Comparison of ENCODE assay signal across 16 cellular contexts in the genomic region with DNA sequence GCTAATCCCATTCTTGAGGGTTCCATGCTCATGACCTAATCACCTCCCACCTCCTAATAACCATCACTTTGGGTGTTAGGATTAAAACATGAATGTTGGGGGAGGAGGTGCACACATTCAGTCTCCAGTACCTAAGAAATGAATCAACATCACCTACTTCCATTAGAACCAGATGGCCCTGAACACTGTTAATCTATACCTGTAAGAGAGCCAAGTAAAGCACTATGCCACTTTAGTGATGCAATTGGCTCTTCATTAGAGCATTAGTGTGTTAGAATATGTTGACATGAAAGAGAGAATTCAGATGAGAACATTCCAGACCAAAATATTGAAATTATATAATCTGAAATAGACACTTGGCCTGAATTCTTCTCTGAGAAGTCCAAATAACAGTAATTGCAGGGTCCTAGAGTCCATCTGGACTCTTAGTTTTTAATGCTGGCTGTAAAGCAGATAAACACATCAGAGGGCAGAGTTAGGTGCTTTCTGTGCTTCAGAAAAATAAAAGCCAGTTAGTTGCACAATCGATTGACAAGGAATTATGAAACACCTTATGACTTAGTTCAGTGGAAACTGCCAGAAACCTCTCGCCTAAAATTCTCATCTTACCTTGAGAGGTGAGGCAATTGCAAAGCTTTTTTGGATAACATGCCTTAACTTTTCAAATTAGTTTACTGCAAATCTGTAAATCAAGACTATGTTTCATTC.
DNase-seq lines count a peak whose midpoint lies in the region; ATAC-seq, FAIRE-seq and TF ChIP-seq lines count a peak whose summit lies in the region.
"Had no signal": no experiment of that assay in that cellular context is flagged by ENCODE, and none has a peak within 500 bp of the region (broad histone marks: within the 10 kb centered on the region; RNA-seq: fewer than 3 reads in every experiment).

No MANE protein-coding gene starts in this region.

- H3K79me2 ChIP-seq in mammary epithelial cell (ENCODE audit: insufficient read depth, low read length) (no peaks in the 10 kb centered on the region), HepG2 (ENCODE audit: insufficient read depth, low read length) (no peaks in the 10 kb centered on the region)

- H3K36me3 ChIP-seq in mammary epithelial cell (ENCODE audit: insufficient read depth, low read length): no peaks in the 10 kb centered on the region
- H3K36me3 ChIP-seq in HepG2 (replicated peaks in 1 of 2; ENCODE audit: control insufficient read depth in 1 of 2, insufficient read depth in 2 of 2, low read length in 2 of 2): no peaks in the 10 kb centered on the region
- H3K36me3 ChIP-seq: SJCRH30 had no signal

- no peak overlapping the region for H3K4me2 ChIP-seq in mammary epithelial cell (ENCODE audit: insufficient read depth, low read depth, low read length)
- H3K4me2 ChIP-seq in HepG2 (ENCODE audit: low read depth, low read length): no peak overlapping the region
- H3K4me2 ChIP-seq: KMS-11 had no signal

- intact Hi-C loops in mammary epithelial cell (cut with micrococcal nuclease): no loop called here
- intact Hi-C loops in HepG2 (cut with micrococcal nuclease; ENCODE audit: unreplicated experiment): no loop called here

- in situ Hi-C loops in mammary epithelial cell (cut with MboI; ENCODE audit: low sequenced_read_pairs in 2 of 2): no loop called here
- in situ Hi-C loops in HepG2 (cut with HindIII; ENCODE audit: extremely low pct_ligation_motif_present, low pct_unique_long_range_greater_than_20kb): no loop called here

- WGBS in mammary epithelial cell (ENCODE audit: low coverage, missing lambda C conversion rate): 61% methylated on average over 2 of the region's 2 CpGs
- WGBS in HepG2 (ENCODE audit: low lambda C conversion rate): 20% methylated on average over 2 of the region's 2 CpGs

- dilution Hi-C loops in mammary epithelial cell (cut with HindIII; ENCODE audit: low sequenced_read_pairs): no loop called here

- POLR2A ChIA-PET in HepG2 (lab: Yijun Ruan, JAX): no interaction called here

- H3K4me3 ChIP-seq in mammary epithelial cell (replicated peaks in 1 of 3; ENCODE audit: insufficient read depth in 1 of 3, low read depth in 2 of 3, low read length in 3 of 3) (no peak overlapping the region), HepG2 (replicated peaks in 1 of 3; ENCODE audit: insufficient read depth in 1 of 3, low read depth in 2 of 3, low read length in 3 of 3) (no peak overlapping the region)
- H3K4me3 ChIP-seq: SJCRH30 had no signal

- H2AFZ ChIP-seq in mammary epithelial cell (ENCODE audit: low read depth, low read length) (no peak overlapping the region), HepG2 (ENCODE audit: low read length) (no peak overlapping the region)

- CTCF ChIA-PET in mammary epithelial cell (lab: Charles Lee; ENCODE audit: low non-redundant PET): no interaction called here
- CTCF ChIA-PET in HepG2 (lab: Yijun Ruan, JAX; ENCODE audit: low intra/inter-chr PET ratio, low total read pairs): no interaction called here

- TF ChIP-seq EP300 in HepG2 (IDR thresholded peaks at IDR 0.05; ENCODE audit: low read depth in 2 of 2, low read length in 2 of 2) (no peak), HepG2 (CRISPR knock-in tag; IDR thresholded peaks at IDR 0.05; ENCODE audit: borderline replicate concordance) (no peak)

- ATAC-seq in HepG2 (no peak), HG02970 (IDR thresholded peaks at IDR 0.05; ENCODE audit: low FRiP score, unreplicated experiment) (no peak)
- ATAC-seq: Panc1 had no signal

- no peak for TF ChIP-seq POLR2A in HepG2 (IDR thresholded peaks at IDR 0.05; ENCODE audit: insufficient read depth in 1 of 2, low read depth in 2 of 2, low read length in 2 of 2)

- H4K20me1 ChIP-seq in mammary epithelial cell (ENCODE audit: insufficient read depth, low read length) (no peaks in the 10 kb centered on the region), HepG2 (ENCODE audit: insufficient read depth, low read length) (no peaks in the 10 kb centered on the region)

- H3K4me1 ChIP-seq in mammary epithelial cell (ENCODE audit: insufficient read depth, low read length) (peaks cover 2% of the 10 kb centered on the region), HepG2 (ENCODE audit: insufficient read depth, low read length) (no peaks in the 10 kb centered on the region)
- H3K4me1 ChIP-seq: Caco-2, SJCRH30 had no signal

- H3K27ac ChIP-seq in mammary epithelial cell (ENCODE audit: insufficient read depth, low read depth, low read length): no peak overlapping the region
- no peak overlapping the region for H3K27ac ChIP-seq in HepG2 (ENCODE audit: extremely low read length, insufficient read depth, low read length)
- H3K27ac ChIP-seq: 22Rv1, KMS-11, SJCRH30 had no signal

- H3K9ac ChIP-seq in mammary epithelial cell (ENCODE audit: insufficient read depth, low read length) (no peak overlapping the region), HepG2 (ENCODE audit: insufficient read depth, low read depth, low read length) (no peak overlapping the region)
- H3K9ac ChIP-seq: KMS-11 had no signal

- BruUV-seq in mammary epithelial cell (replicated peaks; lab: Mats Ljungman, UMichigan) (no TSS peak), HepG2 (replicated peaks; lab: Mats Ljungman, UMichigan) (no TSS peak)

- no peaks in the 10 kb centered on the region for H3K9me3 ChIP-seq in mammary epithelial cell (replicated peaks; ENCODE audit: insufficient read depth, low read length)
- peaks cover 54% of the 10 kb centered on the region for H3K9me3 ChIP-seq in HepG2 (ENCODE audit: low read length)
- H3K9me3 ChIP-seq: Caco-2, SJCRH30 had no signal

- no peak for FAIRE-seq in HepG2 (lab: Jason Lieb, UNC)

- H3K27me3 ChIP-seq in mammary epithelial cell (ENCODE audit: insufficient read depth, low read length) (no peaks in the 10 kb centered on the region), HepG2 (ENCODE audit: control insufficient read depth in 1 of 2, insufficient read depth in 2 of 2, low read length in 2 of 2) (no peaks in the 10 kb centered on the region)
- H3K27me3 ChIP-seq: SJCRH30 had no signal

- no peak for TF ChIP-seq CTCF in mammary epithelial cell (conservative IDR thresholded peaks at IDR 0.05 in 1 of 2, IDR thresholded peaks at IDR 0.05 in 1 of 2; ENCODE audit: extremely low read depth in 1 of 2, insufficient read depth in 1 of 2, low read depth in 1 of 2, low read length in 2 of 2)
- TF ChIP-seq CTCF in HepG2 (CRISPR knock-in tag; IDR thresholded peaks at IDR 0.05): no peak

- peak; percentile 64 for DNase-seq in DMS 273 (lab: John Stamatoyannopoulos, UW; ENCODE audit: unreplicated experiment)
- DNase-seq in DMS 273 treated with DMSO at 0.1 percent for 48 hours (lab: John Stamatoyannopoulos, UW): no peak
- DNase-seq in NCI-H446 treated with DMSO at 0.1 percent for 48 hours (lab: John Stamatoyannopoulos, UW): peak; percentile 52
- peak; percentile 36 for DNase-seq in mammary epithelial cell
- no peak for DNase-seq in HepG2 (ENCODE audit: low spot score)
- no peak for DNase-seq in globus pallidus (ENCODE audit: low spot score)
- DNase-seq in DMS79 (lab: John Stamatoyannopoulos, UW): no peak
- DNase-seq: Caco-2, DMS53, NCI-H1417, NCI-H1930, SJCRH30 had no signal

- no peak for TF ChIP-seq RAD21 in HepG2 (CRISPR knock-in tag; IDR thresholded peaks at IDR 0.05)

TF ChIP-seq in HepG2, 621 proteins besides CTCF, POLR2A, EP300 and RAD21:
- TF ChIP-seq RAD51 (IDR thresholded peaks at IDR 0.05; ENCODE audit: borderline replicate concordance) (no peak), NONO (IDR thresholded peaks at IDR 0.05) (no peak), NONO (CRISPR knock-in tag; conservative IDR thresholded peaks at IDR 0.05) (no peak), CEBPB (IDR thresholded peaks at IDR 0.05; ENCODE audit: borderline replicate concordance, low read depth, low read length) (peak; percentile 41; the same call in 1 of the 2 replicates)

Comparison
In these comparisons a context has a peak if more than half of its experiments do, and no peak if none do; other contexts are left out.
1. DNase-seq: peak in DMS 273 (single experiment), NCI-H446 treated with DMSO at 0.1 percent for 48 hours (single experiment) and mammary epithelial cell (single experiment); none in DMS 273 treated with DMSO at 0.1 percent for 48 hours (single experiment), HepG2 (single experiment), globus pallidus (single experiment) and DMS79 (single experiment).